Comparison of ENCODE assay signal across 19 cellular contexts in genomic region chr4:108180513-108180912, GRCh38.
"Had no signal": no experiment of that assay in that cellular context is flagged by ENCODE, and none has a peak within 500 bp of the region (broad histone marks: within the 10 kb centered on the region; RNA-seq: fewer than 3 reads in every experiment).

No MANE protein-coding gene starts in this region.

- H3K36me3 ChIP-seq: prostate gland, right atrium auricular region, suprapubic skin, transverse colon, vagina had no signal

- ATAC-seq: sciatic nerve; stimulated activated naive CD8-positive, alpha-beta T cell treated with anti-CD3 and anti-CD28 coated beads, Interleukin-15, amount 100 ng/mL, for 72 hours had no signal

- H3K36me3 Mint-ChIP-seq: memory B cell had no signal

- H3K4me3 Mint-ChIP-seq: memory B cell; nephron progenitor cell; stimulated activated naive CD8-positive, alpha-beta T cell treated with anti-CD3 and anti-CD28 coated beads, Interleukin-15, amount 100 ng/mL, for 72 hours had no signal

- H3K27ac Mint-ChIP-seq: memory B cell, nephron progenitor cell had no signal

- H3K9me3 ChIP-seq: prostate gland, right atrium auricular region, suprapubic skin, transverse colon, vagina had no signal

- DNase-seq: dorsolateral prefrontal cortex; effector CD4-positive, alpha-beta T cell; nephron progenitor cell; nucleus accumbens; stimulated activated CD4-positive, alpha-beta T cell treated with anti-CD3 and anti-CD28 coated beads, Interleukin-12 subunit alpha, Interleukin-12 subunit beta, amount 100 ng/mL, for 4 hours; stimulated activated CD4-positive, alpha-beta T cell treated with anti-CD3 and anti-CD28 coated beads, Interleukin-1b, Interleukin-23, amount 100 ng/mL, for 48 hours; stimulated activated CD4-positive, alpha-beta T cell treated with anti-CD3 and anti-CD28 coated beads, Interleukin-4, amount 100 ng/mL, for 1 hour; stimulated activated CD8-positive, alpha-beta memory T cell treated with anti-CD3 and anti-CD28 coated beads, Interleukin-4, amount 100 ng/mL, for 48 hours; stimulated activated naive CD4-positive, alpha-beta T cell; stimulated activated naive CD8-positive, alpha-beta T cell treated with anti-CD3 and anti-CD28 coated beads, Interleukin-15, amount 100 ng/mL, for 72 hours; transverse colon had no signal

- H3K4me3 ChIP-seq: dorsolateral prefrontal cortex, lung, prostate gland, right atrium auricular region, smooth muscle cell, suprapubic skin, transverse colon, vagina had no signal

- H3K4me1 Mint-ChIP-seq: memory B cell had no signal

- H3K9me3 Mint-ChIP-seq: nephron progenitor cell; stimulated activated naive CD8-positive, alpha-beta T cell treated with anti-CD3 and anti-CD28 coated beads, Interleukin-15, amount 100 ng/mL, for 72 hours had no signal

- H3K27ac ChIP-seq: dorsolateral prefrontal cortex, prostate gland, right atrium auricular region, suprapubic skin, transverse colon, vagina had no signal

- H3K4me1 ChIP-seq: prostate gland, right atrium auricular region, suprapubic skin, transverse colon, vagina had no signal

- H3K27me3 ChIP-seq: right atrium auricular region, transverse colon, vagina had no signal

- H3K27me3 Mint-ChIP-seq: stimulated activated naive CD8-positive, alpha-beta T cell treated with anti-CD3 and anti-CD28 coated beads, Interleukin-15, amount 100 ng/mL, for 72 hours had no signal
